8 cellular contexts compared by ENCODE assay signal in genomic region chr10:4849555-4850242, GRCh38. TPM values are rescaled to one million over a fixed set of nuclear protein-coding genes. Genes with fewer than 3 reads are reported as not detected.
A peak's percentile ranks its signal among the peaks of the same experiment; 100 is the strongest.
DNase-seq lines count a peak whose midpoint lies in the region; TF ChIP-seq lines count a peak whose summit lies in the region.

No MANE protein-coding gene starts in this region.

- H3K36me3 Mint-ChIP-seq in H9 (ENCODE audit: insufficient read depth in 1 of 3, low read depth in 3 of 3) = peaks cover 0 to 6% (median 0%) of the 10 kb centered on the region in 3 experiments; a peak in 4 of 7 replicates

- H4K5ac ChIP-seq in H9 (ENCODE audit: insufficient read length, low read depth, low read length) = no peak overlapping the region

- H3K56ac ChIP-seq in H9 (ENCODE audit: insufficient read length, low read depth, low read length) = no peak overlapping the region

- peaks cover 0 to 48% of the 10 kb centered on the region in 2 experiments; a peak in 3 of 5 replicates for H3K9me3 Mint-ChIP-seq in H9

- H3K9ac ChIP-seq in H9 (ENCODE audit: extremely low read depth, insufficient read length, low read length) (no peak overlapping the region), Loucy (ENCODE audit: low read depth, low read length, poor library complexity, severe bottlenecking) (peak overlapping the region; percentile 24), neuronal stem cell (ENCODE audit: low read depth, low read length, poor library complexity) (no peak overlapping the region)

- H3K27ac ChIP-seq in H9 (ENCODE audit: insufficient read length, low read depth, low read length) (no peak overlapping the region), neuronal stem cell (replicated peaks; ENCODE audit: low read length) (no peak overlapping the region)

- H3T11ph ChIP-seq in H9 (ENCODE audit: low read length) = no peak overlapping the region

- no peak overlapping the region for H2BK5ac ChIP-seq in H9 (ENCODE audit: insufficient read length, low read length)
- H2BK5ac ChIP-seq in neuronal stem cell (ENCODE audit: low read length) = no peak overlapping the region

- H4K8ac ChIP-seq in H9 (replicated peaks; ENCODE audit: insufficient read length, low read depth, low read length) (no peak overlapping the region), neuronal stem cell (ENCODE audit: low read depth, low read length) (no peak overlapping the region)

- H3K23ac ChIP-seq in H9 (ENCODE audit: insufficient read length, low read depth, low read length) (no peak overlapping the region), neuronal stem cell (ENCODE audit: low read depth, low read length, poor library complexity) (no peak overlapping the region)

- H3K4me1 Mint-ChIP-seq in H9 = peaks cover 8% of the 10 kb centered on the region in 2 experiments

- H3K4ac ChIP-seq in H9 (ENCODE audit: low read depth, low read length) = no peak overlapping the region
- H3K4ac ChIP-seq in neuronal stem cell (ENCODE audit: low read length) = no peak overlapping the region

- in situ Hi-C loops in G401 (cut with HindIII; ENCODE audit: low sequenced_read_pairs) = no loop called here

- H4K91ac ChIP-seq in H9 (ENCODE audit: insufficient read length, low read depth, low read length) (no peak overlapping the region), neuronal stem cell (ENCODE audit: low read depth, low read length, poor library complexity) (no peak overlapping the region)

- no peak overlapping the region; a peak in 1 of 5 replicates for H3K4me3 Mint-ChIP-seq in H9

- H2BK12ac ChIP-seq in H9 (ENCODE audit: insufficient read length, low read depth, low read length) = no peak overlapping the region
- H2BK12ac ChIP-seq in neuronal stem cell (ENCODE audit: low read length) = no peak overlapping the region

- H3K4me1 ChIP-seq in H9 (ENCODE audit: insufficient read depth, low read length) (no peaks in the 10 kb centered on the region), Loucy (ENCODE audit: insufficient read depth, low read length, poor library complexity, severe bottlenecking) (peaks cover 5% of the 10 kb centered on the region), neuronal stem cell (ENCODE audit: control insufficient read depth in 2 of 2, insufficient read depth in 1 of 2, low read depth in 1 of 2, low read length in 2 of 2) (peaks cover 0 to 2% of the 10 kb centered on the region in 2 donors)

- no peaks in the 10 kb centered on the region for H3K27me3 Mint-ChIP-seq in H9 (ENCODE audit: low read depth)

- H3K14ac ChIP-seq in H9 (ENCODE audit: insufficient read depth, low read length) (no peak overlapping the region), neuronal stem cell (ENCODE audit: low read length) (no peak overlapping the region)

- no peaks in the 10 kb centered on the region for H3K9me2 ChIP-seq in Loucy (replicated peaks; ENCODE audit: low read depth, low read length)

- H3K79me2 ChIP-seq in H9 (ENCODE audit: insufficient read depth, low read length) (no peaks in the 10 kb centered on the region), Loucy (ENCODE audit: insufficient read depth, low read length) (no peaks in the 10 kb centered on the region)

- peak; percentile 86 for DNase-seq in G401 (ENCODE audit: low spot score)
- DNase-seq in H9 = peak; percentile 89
- DNase-seq in RPMI7951 (ENCODE audit: low read depth) = peak; percentile 91
- peak; percentile 72 for DNase-seq in activated T-helper 1 cell treated with Interleukin-2 at 50 U/mL for 16 hours (ENCODE audit: low read depth)
- peak; percentile 98 for DNase-seq in fibroblast of the aortic adventitia (ENCODE audit: low read depth)
- DNase-seq in neuronal stem cell (ENCODE audit: low spot score) = peak; percentile 87
- DNase-seq in stromal cell of bone marrow (ENCODE audit: low read depth) = peak; percentile 92

- H3K9me3 ChIP-seq in H9 (ENCODE audit: control insufficient read depth, low read depth, low read length) (no peaks in the 10 kb centered on the region), Loucy (ENCODE audit: insufficient read depth, low read depth, low read length) (no peaks in the 10 kb centered on the region), neuronal stem cell (replicated peaks in 1 of 2; ENCODE audit: control insufficient read depth in 2 of 2, insufficient read depth in 1 of 2, low read depth in 1 of 2, low read length in 2 of 2) (no peaks in the 10 kb centered on the region)

- H4K20me1 ChIP-seq in H9 (ENCODE audit: control insufficient read depth, insufficient read depth, insufficient read length) (no peaks in the 10 kb centered on the region), Loucy (ENCODE audit: insufficient read depth, low read length, poor library complexity, severe bottlenecking) (no peaks in the 10 kb centered on the region)

- H3K4me3 ChIP-seq in Loucy (ENCODE audit: low read length, poor library complexity, severe bottlenecking) = peak overlapping the region; percentile 53
- no peak overlapping the region for H3K4me3 ChIP-seq in fibroblast of the aortic adventitia (ENCODE audit: low read depth, low read length)
- H3K4me3 ChIP-seq in neuronal stem cell (ENCODE audit: low read length in 2 of 2) = peak overlapping the region in 1 of 2 donors; percentile 34

- no peaks in the 10 kb centered on the region for H3K36me3 ChIP-seq in Loucy (ENCODE audit: insufficient read depth, low read length)
- H3K36me3 ChIP-seq in neuronal stem cell (replicated peaks in 1 of 2; ENCODE audit: control insufficient read depth in 2 of 2, insufficient read depth in 2 of 2, low read length in 2 of 2) = no peaks in the 10 kb centered on the region

- H2AFZ ChIP-seq in H9 (ENCODE audit: low read length) = no peak overlapping the region
- peak overlapping the region; percentile 79 for H2AFZ ChIP-seq in Loucy (ENCODE audit: low read length)
- H2AFZ ChIP-seq in neuronal stem cell (ENCODE audit: low read length) = peak overlapping the region; percentile 68

- H2BK120ac ChIP-seq in H9 (ENCODE audit: low read depth, low read length, poor library complexity, severe bottlenecking) (no peak overlapping the region), neuronal stem cell (ENCODE audit: low read depth, low read length) (no peak overlapping the region)

- H3K4me2 ChIP-seq in H9 (ENCODE audit: insufficient read depth, insufficient read length, low read length) (no peak overlapping the region), Loucy (ENCODE audit: low read depth, low read length, poor library complexity, severe bottlenecking) (peak overlapping the region; percentile 58), neuronal stem cell (ENCODE audit: insufficient read depth, low read length, poor library complexity, severe bottlenecking) (no peak overlapping the region)

- no peak overlapping the region for H3K18ac ChIP-seq in H9 (ENCODE audit: insufficient read length, low read depth, low read length)
- H3K18ac ChIP-seq in neuronal stem cell (ENCODE audit: low read length) = no peak overlapping the region

- H2AK5ac ChIP-seq in H9 (ENCODE audit: insufficient read length, low read length) (no peak overlapping the region), neuronal stem cell (ENCODE audit: low read depth, low read length) (no peak overlapping the region)

- no peaks in the 10 kb centered on the region for H3K27me3 ChIP-seq in H9 (ENCODE audit: insufficient read depth, low read length)
- H3K27me3 ChIP-seq in Loucy (ENCODE audit: insufficient read depth, low read length, poor library complexity, severe bottlenecking) = no peaks in the 10 kb centered on the region
- no peaks in the 10 kb centered on the region for H3K27me3 ChIP-seq in neuronal stem cell (ENCODE audit: control insufficient read depth in 3 of 3, insufficient read depth in 3 of 3, low read depth in 1 of 3, low read length in 3 of 3)

- no peak overlapping the region for H2BK15ac ChIP-seq in H9 (ENCODE audit: low read depth, low read length)
- H2BK15ac ChIP-seq in neuronal stem cell (ENCODE audit: low read length) = no peak overlapping the region

- peak overlapping the region in 1 of 3 experiments; percentile 50; a peak in 1 of 7 replicates for H3K27ac Mint-ChIP-seq in H9

- no peaks in the 10 kb centered on the region for H3F3A ChIP-seq in Loucy (ENCODE audit: low read depth)

- H2BK20ac ChIP-seq in H9 (ENCODE audit: low read depth, low read length, poor library complexity, severe bottlenecking) = no peak overlapping the region

- TF ChIP-seq CTCF in H9 (conservative IDR thresholded peaks at IDR 0.05) (peak; percentile 99), Loucy (conservative IDR thresholded peaks at IDR 0.05; ENCODE audit: low read length) (peak; percentile 100), fibroblast of the aortic adventitia (IDR thresholded peaks at IDR 0.05; ENCODE audit: insufficient read depth, low read length) (peak; percentile 98)

- no peaks in the 10 kb centered on the region for H3K79me1 ChIP-seq in H9 (ENCODE audit: insufficient read depth, low read depth, low read length, poor library complexity, severe bottlenecking)
- H3K79me1 ChIP-seq in neuronal stem cell (ENCODE audit: low read depth, low read length) = no peaks in the 10 kb centered on the region

- no peaks in the 10 kb centered on the region for H3K23me2 ChIP-seq in H9 (ENCODE audit: insufficient read length, low read depth, low read length, poor library complexity, severe bottlenecking)

- no CpG with 5 or more reads among the region's 12 CpGs for WGBS in H9 (ENCODE audit: extremely low coverage, insufficient read length, low lambda C conversion rate)
- no CpG with 5 or more reads among the region's 12 CpGs for WGBS in neuronal stem cell (ENCODE audit: extremely low coverage in 2 of 2, insufficient read length in 2 of 2, insufficient replicate concordance in 1 of 2), 2 donors

RNA-seq across cellular contexts. Expression of gene AKR1E2, which starts 23.7 kb away (rescaled TPM):
- 3.1 and 10.3 TPM in 2 replicates for total RNA-seq in G401 (2014; rRNA removed; shearing (Covaris generic))
- 2.2 and 2.5 TPM in 2 replicates for total RNA-seq in H9 (2021)
- 18.0 and 21.1 TPM in 2 replicates for total RNA-seq in RPMI7951 (2014; rRNA removed; shearing (Covaris generic))
- total RNA-seq in fibroblast of the aortic adventitia (ENCODE audit: low replicate concordance) = 1.3 and 4.6 TPM in 2 replicates
- polyA plus RNA-seq in neuronal stem cell (2013, experiment 1 of 2) = 1.2 TPM
- 1.1 TPM for polyA plus RNA-seq in neuronal stem cell (2013, experiment 2 of 2)
